ENCODE assay signal across 1 cellular context in genomic region chr19:49869009-49869483, GRCh38.
TF ChIP-seq lines count a peak whose summit lies in the region.

No MANE protein-coding gene starts in this region.

TF ChIP-seq in HepG2, 621 proteins besides CTCF, POLR2A, EP300 and RAD21 (continued from another document and continues in another):
- TF ChIP-seq, protein P1, sequence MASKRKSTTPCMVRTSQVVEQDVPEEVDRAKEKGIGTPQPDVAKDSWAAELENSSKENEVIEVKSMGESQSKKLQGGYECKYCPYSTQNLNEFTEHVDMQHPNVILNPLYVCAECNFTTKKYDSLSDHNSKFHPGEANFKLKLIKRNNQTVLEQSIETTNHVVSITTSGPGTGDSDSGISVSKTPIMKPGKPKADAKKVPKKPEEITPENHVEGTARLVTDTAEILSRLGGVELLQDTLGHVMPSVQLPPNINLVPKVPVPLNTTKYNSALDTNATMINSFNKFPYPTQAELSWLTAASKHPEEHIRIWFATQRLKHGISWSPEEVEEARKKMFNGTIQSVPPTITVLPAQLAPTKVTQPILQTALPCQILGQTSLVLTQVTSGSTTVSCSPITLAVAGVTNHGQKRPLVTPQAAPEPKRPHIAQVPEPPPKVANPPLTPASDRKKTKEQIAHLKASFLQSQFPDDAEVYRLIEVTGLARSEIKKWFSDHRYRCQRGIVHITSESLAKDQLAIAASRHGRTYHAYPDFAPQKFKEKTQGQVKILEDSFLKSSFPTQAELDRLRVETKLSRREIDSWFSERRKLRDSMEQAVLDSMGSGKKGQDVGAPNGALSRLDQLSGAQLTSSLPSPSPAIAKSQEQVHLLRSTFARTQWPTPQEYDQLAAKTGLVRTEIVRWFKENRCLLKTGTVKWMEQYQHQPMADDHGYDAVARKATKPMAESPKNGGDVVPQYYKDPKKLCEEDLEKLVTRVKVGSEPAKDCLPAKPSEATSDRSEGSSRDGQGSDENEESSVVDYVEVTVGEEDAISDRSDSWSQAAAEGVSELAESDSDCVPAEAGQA (IDR thresholded peaks at IDR 0.05; ENCODE audit: low read depth) = no peak
- TF ChIP-seq, protein P1 (CRISPR knock-in tag; IDR thresholded peaks at IDR 0.05; ENCODE audit: borderline replicate concordance) = no peak
- TF ChIP-seq ZMAT5 (CRISPR knock-in tag; IDR thresholded peaks at IDR 0.05; ENCODE audit: borderline replicate concordance, low read depth) (no peak), NR1H2 (CRISPR knock-in tag; IDR thresholded peaks at IDR 0.05; ENCODE audit: borderline replicate concordance, low read depth) (no peak), ZSCAN25 (CRISPR knock-in tag; IDR thresholded peaks at IDR 0.05) (no peak), HOXA3 (CRISPR knock-in tag; IDR thresholded peaks at IDR 0.05) (no peak), GTF2F1 (IDR thresholded peaks at IDR 0.05; ENCODE audit: low read length) (no peak), ZNF205 (CRISPR knock-in tag; IDR thresholded peaks at IDR 0.05) (no peak), ZNF274 (CRISPR knock-in tag; IDR thresholded peaks at IDR 0.05) (no peak), ZNF292 (CRISPR knock-in tag; IDR thresholded peaks at IDR 0.05; ENCODE audit: borderline replicate concordance, low read depth) (no peak), TGIF2 (CRISPR knock-in tag; IDR thresholded peaks at IDR 0.05) (0 out of 2 replicates have a peak, but pooled peaks have one; percentile 41), ZNF562 (CRISPR knock-in tag; IDR thresholded peaks at IDR 0.05; ENCODE audit: borderline replicate concordance) (no peak), ZNF343 (CRISPR knock-in tag; IDR thresholded peaks at IDR 0.05) (no peak), MTF2 (CRISPR knock-in tag; IDR thresholded peaks at IDR 0.05; ENCODE audit: borderline replicate concordance) (no peak), CBX2 (IDR thresholded peaks at IDR 0.05; ENCODE audit: low read depth, low read length) (no peak), CBX2 (CRISPR knock-in tag; IDR thresholded peaks at IDR 0.05; ENCODE audit: low read depth) (no peak), MNT (IDR thresholded peaks at IDR 0.05) (no peak), ZMYM3 (CRISPR knock-in tag; IDR thresholded peaks at IDR 0.05) (no peak), HDAC6 (IDR thresholded peaks at IDR 0.05; ENCODE audit: low read depth, low read length) (no peak), CEBPG (CRISPR knock-in tag; IDR thresholded peaks at IDR 0.05) (no peak), ZNF790 (CRISPR knock-in tag; IDR thresholded peaks at IDR 0.05; ENCODE audit: borderline replicate concordance) (no peak), ZNF776 (CRISPR knock-in tag; IDR thresholded peaks at IDR 0.05) (no peak), ZNF800 (CRISPR knock-in tag; IDR thresholded peaks at IDR 0.05) (no peak), MAZ (IDR thresholded peaks at IDR 0.05; ENCODE audit: borderline replicate concordance, low read depth, low read length) (peak; percentile 76; the same call in 1 of the 2 replicates), MAZ (CRISPR knock-in tag; IDR thresholded peaks at IDR 0.05; ENCODE audit: low read depth) (no peak), CSRNP1 (CRISPR knock-in tag; IDR thresholded peaks at IDR 0.05) (no peak), ZFP1 (CRISPR knock-in tag; IDR thresholded peaks at IDR 0.05) (no peak), ZFY (CRISPR knock-in tag; IDR thresholded peaks at IDR 0.05) (no peak), SP2 (CRISPR knock-in tag; IDR thresholded peaks at IDR 0.05) (no peak)
- TF ChIP-seq, protein P2, sequence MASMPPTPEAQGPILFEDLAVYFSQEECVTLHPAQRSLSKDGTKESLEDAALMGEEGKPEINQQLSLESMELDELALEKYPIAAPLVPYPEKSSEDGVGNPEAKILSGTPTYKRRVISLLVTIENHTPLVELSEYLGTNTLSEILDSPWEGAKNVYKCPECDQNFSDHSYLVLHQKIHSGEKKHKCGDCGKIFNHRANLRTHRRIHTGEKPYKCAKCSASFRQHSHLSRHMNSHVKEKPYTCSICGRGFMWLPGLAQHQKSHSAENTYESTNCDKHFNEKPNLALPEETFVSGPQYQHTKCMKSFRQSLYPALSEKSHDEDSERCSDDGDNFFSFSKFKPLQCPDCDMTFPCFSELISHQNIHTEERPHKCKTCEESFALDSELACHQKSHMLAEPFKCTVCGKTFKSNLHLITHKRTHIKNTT (CRISPR knock-in tag; IDR thresholded peaks at IDR 0.05) = no peak
- TF ChIP-seq, protein P3, sequence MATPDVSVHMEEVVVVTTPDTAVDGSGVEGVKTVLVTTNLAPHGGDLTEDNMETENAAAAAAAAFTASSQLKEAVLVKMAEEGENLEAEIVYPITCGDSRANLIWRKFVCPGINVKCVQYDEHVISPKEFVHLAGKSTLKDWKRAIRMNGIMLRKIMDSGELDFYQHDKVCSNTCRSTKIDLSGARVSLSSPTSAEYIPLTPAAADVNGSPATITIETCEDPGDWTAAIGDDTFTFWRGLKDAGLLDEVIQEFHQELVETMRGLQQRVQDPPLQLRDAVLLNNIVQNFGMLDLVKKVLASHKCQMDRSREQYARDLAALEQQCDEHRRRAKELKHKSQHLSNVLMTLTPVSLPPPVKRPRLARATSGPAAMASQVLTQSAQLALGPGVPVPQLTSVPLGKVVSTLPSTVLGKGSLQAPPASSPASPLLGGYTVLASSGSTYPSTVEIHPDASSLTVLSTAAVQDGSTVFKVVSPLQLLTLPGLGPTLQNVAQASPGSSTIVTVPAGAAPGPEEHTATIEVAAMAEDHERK (CRISPR knock-in tag; IDR thresholded peaks at IDR 0.05; ENCODE audit: low read depth) = peak; percentile 8; the same call in 1 of the 2 replicates
- TF ChIP-seq, protein P4, sequence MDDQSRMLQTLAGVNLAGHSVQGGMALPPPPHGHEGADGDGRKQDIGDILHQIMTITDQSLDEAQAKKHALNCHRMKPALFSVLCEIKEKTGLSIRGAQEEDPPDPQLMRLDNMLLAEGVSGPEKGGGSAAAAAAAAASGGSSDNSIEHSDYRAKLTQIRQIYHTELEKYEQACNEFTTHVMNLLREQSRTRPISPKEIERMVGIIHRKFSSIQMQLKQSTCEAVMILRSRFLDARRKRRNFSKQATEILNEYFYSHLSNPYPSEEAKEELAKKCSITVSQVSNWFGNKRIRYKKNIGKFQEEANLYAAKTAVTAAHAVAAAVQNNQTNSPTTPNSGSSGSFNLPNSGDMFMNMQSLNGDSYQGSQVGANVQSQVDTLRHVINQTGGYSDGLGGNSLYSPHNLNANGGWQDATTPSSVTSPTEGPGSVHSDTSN (CRISPR knock-in tag; IDR thresholded peaks at IDR 0.05; ENCODE audit: borderline replicate concordance) = no peak
- TF ChIP-seq, protein P5, sequence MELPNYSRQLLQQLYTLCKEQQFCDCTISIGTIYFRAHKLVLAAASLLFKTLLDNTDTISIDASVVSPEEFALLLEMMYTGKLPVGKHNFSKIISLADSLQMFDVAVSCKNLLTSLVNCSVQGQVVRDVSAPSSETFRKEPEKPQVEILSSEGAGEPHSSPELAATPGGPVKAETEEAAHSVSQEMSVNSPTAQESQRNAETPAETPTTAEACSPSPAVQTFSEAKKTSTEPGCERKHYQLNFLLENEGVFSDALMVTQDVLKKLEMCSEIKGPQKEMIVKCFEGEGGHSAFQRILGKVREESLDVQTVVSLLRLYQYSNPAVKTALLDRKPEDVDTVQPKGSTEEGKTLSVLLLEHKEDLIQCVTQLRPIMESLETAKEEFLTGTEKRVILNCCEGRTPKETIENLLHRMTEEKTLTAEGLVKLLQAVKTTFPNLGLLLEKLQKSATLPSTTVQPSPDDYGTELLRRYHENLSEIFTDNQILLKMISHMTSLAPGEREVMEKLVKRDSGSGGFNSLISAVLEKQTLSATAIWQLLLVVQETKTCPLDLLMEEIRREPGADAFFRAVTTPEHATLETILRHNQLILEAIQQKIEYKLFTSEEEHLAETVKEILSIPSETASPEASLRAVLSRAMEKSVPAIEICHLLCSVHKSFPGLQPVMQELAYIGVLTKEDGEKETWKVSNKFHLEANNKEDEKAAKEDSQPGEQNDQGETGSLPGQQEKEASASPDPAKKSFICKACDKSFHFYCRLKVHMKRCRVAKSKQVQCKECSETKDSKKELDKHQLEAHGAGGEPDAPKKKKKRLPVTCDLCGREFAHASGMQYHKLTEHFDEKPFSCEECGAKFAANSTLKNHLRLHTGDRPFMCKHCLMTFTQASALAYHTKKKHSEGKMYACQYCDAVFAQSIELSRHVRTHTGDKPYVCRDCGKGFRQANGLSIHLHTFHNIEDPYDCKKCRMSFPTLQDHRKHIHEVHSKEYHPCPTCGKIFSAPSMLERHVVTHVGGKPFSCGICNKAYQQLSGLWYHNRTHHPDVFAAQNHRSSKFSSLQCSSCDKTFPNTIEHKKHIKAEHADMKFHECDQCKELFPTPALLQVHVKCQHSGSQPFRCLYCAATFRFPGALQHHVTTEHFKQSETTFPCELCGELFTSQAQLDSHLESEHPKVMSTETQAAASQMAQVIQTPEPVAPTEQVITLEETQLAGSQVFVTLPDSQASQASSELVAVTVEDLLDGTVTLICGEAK (IDR thresholded peaks at IDR 0.05) = no peak
- TF ChIP-seq, protein P5 (CRISPR knock-in tag; IDR thresholded peaks at IDR 0.05) = no peak
